Comparison of ENCODE assay signal across 24 cellular contexts in genomic region chr7:438361-438760, GRCh38.
"Had no signal": no experiment of that assay in that cellular context is flagged by ENCODE, and none has a peak within 500 bp of the region (broad histone marks: within the 10 kb centered on the region; RNA-seq: fewer than 3 reads in every experiment).

No MANE protein-coding gene starts in this region.

- ATAC-seq: activated CD4-positive, CD25-positive, alpha-beta regulatory T cell treated with anti-CD3 and anti-CD28 coated beads, Interleukin-2, amount 50 U/mL, for 24 hours; mucosa of descending colon; natural killer cell treated with Interleukin-12 subunit alpha and Interleukin-12 subunit beta and Interleukin-15 and Interleukin-18, amount 100 ng/mL, for 72 hours had no signal

- H3K27me3 ChIP-seq: ascending aorta, cardiac muscle cell, testis, transverse colon had no signal

- H3K9me3 ChIP-seq: ascending aorta, mucosa of descending colon, testis, transverse colon had no signal

- H3K4me1 ChIP-seq: ascending aorta, testis had no signal

- H3K4me3 ChIP-seq: ascending aorta, cardiac muscle cell, coronary artery, dorsolateral prefrontal cortex, lung, mucosa of descending colon, testis, transverse colon had no signal

- H3K36me3 ChIP-seq: ascending aorta, cardiac muscle cell, transverse colon had no signal

- DNase-seq: activated CD4-positive, alpha-beta T cell treated with anti-CD3 and anti-CD28 coated beads for 48 hours; activated CD4-positive, alpha-beta T cell treated with anti-CD3 and anti-CD28 coated beads, Interleukin-2, amount 50 U/mL, for 48 hours; activated CD8-positive, alpha-beta memory T cell treated with anti-CD3 and anti-CD28 coated beads for 24 hours; activated gamma-delta T cell; activated naive CD4-positive, alpha-beta T cell treated with anti-CD3 and anti-CD28 coated beads, Interleukin-2, amount 10 ng/mL, durations not matched to agents 7 days and 5 days; activated naive CD8-positive, alpha-beta T cell treated with anti-CD3 and anti-CD28 coated beads, Interleukin-2, amount 10 ng/mL, durations not matched to agents 7 days and 5 days; effector memory CD4-positive, alpha-beta T cell; immature natural killer cell; kidney; mesendoderm; stimulated activated CD4-positive, alpha-beta T cell treated with anti-CD3 and anti-CD28 coated beads, Interleukin-2, amount 100 ng/mL, for 48 hours; stimulated activated naive CD4-positive, alpha-beta T cell treated with Interleukin-2 at 50 U/mL for 16 hours; T-helper 9 cell; testis; transverse colon had no signal

- H3K27ac ChIP-seq: ascending aorta, cardiac muscle cell, coronary artery, testis, transverse colon, VCaP had no signal
